Comparison of ENCODE assay signal across 9 cellular contexts in genomic region chr20:46710149-46710913, GRCh38. TPM values are rescaled to one million over a fixed set of nuclear protein-coding genes. Genes with fewer than 3 reads are reported as not detected.
DNase-seq lines count a peak whose midpoint lies in the region; ATAC-seq and TF ChIP-seq lines count a peak whose summit lies in the region.
"Had no signal": no experiment of that assay in that cellular context is flagged by ENCODE, and none has a peak within 500 bp of the region (broad histone marks: within the 10 kb centered on the region; RNA-seq: fewer than 3 reads in every experiment).

No MANE protein-coding gene starts in this region.

- peak overlapping the region; percentile 90 for H2AFZ ChIP-seq in SK-N-SH (ENCODE audit: low read depth)
- peak overlapping the region; percentile 22 for H2AFZ ChIP-seq in mammary epithelial cell (ENCODE audit: low read depth, low read length)

- TF ChIP-seq EP300 in SK-N-SH (IDR thresholded peaks at IDR 0.05; ENCODE audit: borderline replicate concordance in 1 of 2, low read depth in 1 of 2, low read length in 1 of 2), result no peak

- H3K4me3 ChIP-seq in SK-N-SH (ENCODE audit: low read depth in 2 of 2, low read length in 1 of 2) (peak overlapping the region; percentile 73 to 80), mammary epithelial cell (replicated peaks in 1 of 3; ENCODE audit: insufficient read depth in 1 of 3, low read depth in 2 of 3, low read length in 3 of 3) (no peak overlapping the region), lower lobe of right lung (peak overlapping the region; percentile 70)

- BruUV-seq in mammary epithelial cell (replicated peaks; lab: Mats Ljungman, UMichigan), result no TSS peak

- CTCF ChIA-PET in SK-N-SH (lab: Yijun Ruan, JAX) (interaction anchor here (0.8 to 1.9 kb wide), 6 partner anchors 11 to 149 kb away, joined by 3 to 5 read pairs (median 4); no protein-coding TSS in a partner anchor), mammary epithelial cell (lab: Charles Lee; ENCODE audit: low non-redundant PET) (no interaction called here), GM10248 (lab: Yijun Ruan, JAX) (no interaction called here)

- H3K4me2 ChIP-seq in SK-N-SH, result peak overlapping the region; percentile 86
- H3K4me2 ChIP-seq in mammary epithelial cell (ENCODE audit: insufficient read depth, low read depth, low read length), result no peak overlapping the region

- H3K79me2 ChIP-seq in SK-N-SH (ENCODE audit: insufficient read depth), result peaks cover 16% of the 10 kb centered on the region; the same call in 1 of the 2 replicates
- no peaks in the 10 kb centered on the region for H3K79me2 ChIP-seq in mammary epithelial cell (ENCODE audit: insufficient read depth, low read length)

- no peaks in the 10 kb centered on the region for H3F3A ChIP-seq in SK-N-SH (replicated peaks; ENCODE audit: insufficient read depth)

- H3K9me2 ChIP-seq in SK-N-SH, result no peaks in the 10 kb centered on the region

- DNase-seq in SK-N-SH (no peak), mammary epithelial cell (no peak), lower lobe of right lung (no peak), substantia nigra (lab: John Stamatoyannopoulos, UW) (no peak), cerebellar cortex (ENCODE audit: low spot score) (no peak), GM10248 (ENCODE audit: extremely low spot score) (no peak)
- DNase-seq: T-helper 1 cell had no signal

- H3K9ac ChIP-seq in SK-N-SH, result peak overlapping the region; percentile 86
- H3K9ac ChIP-seq in mammary epithelial cell (ENCODE audit: insufficient read depth, low read length), result no peak overlapping the region

- POLR2A ChIA-PET in SK-N-SH (lab: Yijun Ruan, JAX) (no interaction called here), GM10248 (lab: Yijun Ruan, JAX) (interaction anchor here (0.6 kb wide), 1 partner anchor 9 kb away, joined by 3 read pairs; no protein-coding TSS in a partner anchor)

- H3K36me3 ChIP-seq in SK-N-SH (replicated peaks in 1 of 2; ENCODE audit: control insufficient read depth in 1 of 2, insufficient read depth in 2 of 2, low read length in 1 of 2) (no peaks in the 10 kb centered on the region), mammary epithelial cell (ENCODE audit: insufficient read depth, low read length) (no peaks in the 10 kb centered on the region), lower lobe of right lung (no peaks in the 10 kb centered on the region)

- H3K4me1 ChIP-seq in SK-N-SH (ENCODE audit: control insufficient read depth in 1 of 2, insufficient read depth in 2 of 2, low read depth in 1 of 2, low read length in 1 of 2) (peaks cover 0 to 10% of the 10 kb centered on the region in 2 experiments; a peak in 1 of 4 replicates), mammary epithelial cell (ENCODE audit: insufficient read depth, low read length) (no peaks in the 10 kb centered on the region), lower lobe of right lung (peaks cover 28% of the 10 kb centered on the region)

- H4K20me1 ChIP-seq in SK-N-SH (ENCODE audit: insufficient read depth), result no peaks in the 10 kb centered on the region
- no peaks in the 10 kb centered on the region for H4K20me1 ChIP-seq in mammary epithelial cell (ENCODE audit: insufficient read depth, low read length)

- H3K27me3 ChIP-seq in SK-N-SH (ENCODE audit: insufficient read depth) (no peaks in the 10 kb centered on the region), mammary epithelial cell (ENCODE audit: insufficient read depth, low read length) (peaks cover 13% of the 10 kb centered on the region), lower lobe of right lung (ENCODE audit: low read depth) (no peaks in the 10 kb centered on the region)

- 66% methylated on average over 23 of the region's 23 CpGs for WGBS in SK-N-SH (ENCODE audit: low lambda C conversion rate)
- WGBS in mammary epithelial cell (ENCODE audit: low coverage, missing lambda C conversion rate), result 73% methylated on average over 19 of the region's 23 CpGs

- H3K9me3 ChIP-seq in SK-N-SH (peaks cover 5% of the 10 kb centered on the region; the same call in 1 of the 2 replicates), mammary epithelial cell (replicated peaks; ENCODE audit: insufficient read depth, low read length) (no peaks in the 10 kb centered on the region), lower lobe of right lung (no peaks in the 10 kb centered on the region)

- no peak for TF ChIP-seq RAD21 in SK-N-SH (IDR thresholded peaks at IDR 0.05; ENCODE audit: low read length)

- ATAC-seq in SK-N-SH treated with all-trans-retinoic acid at 6 μM for 48 hours (no peak), lower lobe of right lung (no peak), HG03520 (IDR thresholded peaks at IDR 0.05; ENCODE audit: unreplicated experiment) (no peak)

- dilution Hi-C loops in mammary epithelial cell (cut with HindIII; ENCODE audit: low sequenced_read_pairs), result no loop called here

- H3K27ac ChIP-seq in SK-N-SH (ENCODE audit: low read depth in 2 of 2, low read length in 1 of 2) (peak overlapping the region; percentile 51 to 56; a peak in 3 of 4 replicates), mammary epithelial cell (ENCODE audit: insufficient read depth, low read depth, low read length) (no peak overlapping the region), lower lobe of right lung (peak overlapping the region; percentile 83), substantia nigra (ENCODE audit: low read depth, low read length, poor library complexity, severe bottlenecking) (peak overlapping the region; percentile 16)

- TF ChIP-seq CTCF in SK-N-SH (IDR thresholded peaks at IDR 0.05) (no peak), mammary epithelial cell (conservative IDR thresholded peaks at IDR 0.05 in 1 of 2, IDR thresholded peaks at IDR 0.05 in 1 of 2; ENCODE audit: extremely low read depth in 1 of 2, insufficient read depth in 1 of 2, low read depth in 1 of 2, low read length in 2 of 2) (no peak), lower lobe of right lung (IDR thresholded peaks at IDR 0.05) (no peak), GM10248 (IDR thresholded peaks at IDR 0.05; ENCODE audit: control extremely low read depth, extremely low read depth, low read depth, missing control alignments) (no peak)

- intact Hi-C loops in mammary epithelial cell (cut with micrococcal nuclease), result no loop called here
- intact Hi-C loops in lower lobe of right lung (cut with DNase I), result no loop called here

- in situ Hi-C loops in mammary epithelial cell (cut with MboI; ENCODE audit: low sequenced_read_pairs in 2 of 2), result no loop called here

TF ChIP-seq in SK-N-SH, 30 proteins besides CTCF, POLR2A, EP300 and RAD21 (continues in another document):
- TF ChIP-seq POLR2AphosphoS5 (IDR thresholded peaks at IDR 0.05; ENCODE audit: low read depth, low read length) (no peak), PBX3 (IDR thresholded peaks at IDR 0.05) (no peak), FOXM1 (IDR thresholded peaks at IDR 0.05; ENCODE audit: low read depth) (no peak), NRF1 (IDR thresholded peaks at IDR 0.05; ENCODE audit: low read depth, low read length) (no peak), FOSL2 (IDR thresholded peaks at IDR 0.05; ENCODE audit: borderline replicate concordance, low read depth) (no peak)

TF ChIP-seq in SK-N-SH treated with all-trans-retinoic acid at 6 μM for 48 hours, 23 proteins besides CTCF, POLR2A, EP300 and RAD21 (continues in another document):
- no peak for TF ChIP-seq ISL1 (CRISPR knock-in tag; IDR thresholded peaks at IDR 0.05)
- TF ChIP-seq GLIS3 (CRISPR knock-in tag; IDR thresholded peaks at IDR 0.05), result no peak
- no peak for TF ChIP-seq CREB5 (CRISPR knock-in tag; IDR thresholded peaks at IDR 0.05; ENCODE audit: low read depth)
- no peak for TF ChIP-seq RARB (CRISPR knock-in tag; IDR thresholded peaks at IDR 0.05)
- no peak for TF ChIP-seq ZNF8 (CRISPR knock-in tag; IDR thresholded peaks at IDR 0.05)
- TF ChIP-seq PATZ1 (CRISPR knock-in tag; IDR thresholded peaks at IDR 0.05; ENCODE audit: borderline replicate concordance), result no peak

RNA-seq across cellular contexts. Expression of gene SLC2A10, which starts 0.9 kb away (rescaled TPM):
- polyA plus RNA-seq in SK-N-SH (2012; rRNA removed) (12.6 and 14.1 TPM in 2 replicates), mammary epithelial cell (not detected)
- 8.9 and 10.7 TPM in 2 replicates for polyA plus RNA-seq in SK-N-SH (2012; cell fraction: cytosol; rRNA removed)
- 13.8 and 17.0 TPM in 2 replicates for polyA plus RNA-seq in SK-N-SH (2012; cell fraction: nucleus; rRNA removed)
- total RNA-seq in mammary epithelial cell (1 to 10 TPM in 1 of 2 donors, under 1 TPM in 1; 0.40 to 4.2 TPM), lower lobe of right lung (11.5 TPM)
- polyA minus RNA-seq in mammary epithelial cell, result not detected

RNA-seq across cellular contexts. Expression of gene TP53RK, which starts 21.1 kb away (rescaled TPM):
- polyA plus RNA-seq in SK-N-SH (2012; rRNA removed), result 5.4 and 5.5 TPM in 2 replicates
- polyA plus RNA-seq in SK-N-SH (2012; cell fraction: cytosol; rRNA removed), result 5.6 and 6.5 TPM in 2 replicates
- 3.5 TPM in 2 replicates for polyA plus RNA-seq in SK-N-SH (2012; cell fraction: nucleus; rRNA removed)
- total RNA-seq in mammary epithelial cell, result 10 to 100 TPM; 14.4 to 18.7 TPM
- polyA plus RNA-seq in mammary epithelial cell, result 9.1 TPM
- polyA minus RNA-seq in mammary epithelial cell, result 15.0 TPM
- 11.9 TPM for total RNA-seq in lower lobe of right lung

RNA-seq across cellular contexts. Expression of gene SLC13A3, which starts 59.1 kb away (rescaled TPM):
- polyA plus RNA-seq in SK-N-SH (2012; rRNA removed), result 0.10 and 0.21 TPM in 2 replicates
- 0.04 and 0.18 TPM in 2 replicates for polyA plus RNA-seq in SK-N-SH (2012; cell fraction: cytosol; rRNA removed)
- 0.80 and 0.86 TPM in 2 replicates for polyA plus RNA-seq in SK-N-SH (2012; cell fraction: nucleus; rRNA removed)
- total RNA-seq in mammary epithelial cell, result 1 to 10 TPM; 2.8 to 3.7 TPM
- 1.8 TPM for polyA plus RNA-seq in mammary epithelial cell
- 10.6 TPM for polyA minus RNA-seq in mammary epithelial cell
- total RNA-seq in lower lobe of right lung, result 2.0 TPM

Comparison
In these comparisons a context has a peak if more than half of its experiments do, and no peak if none do; other contexts are left out.
1. H3K4me3 ChIP-seq: peak in SK-N-SH (2 of 2) and lower lobe of right lung (single experiment); none in mammary epithelial cell (0 of 3).